In genomic region chr2:105397025-105397722, GRCh38 we compare ENCODE assay signal across 9 cellular contexts. TPM values are rescaled to one million over a fixed set of nuclear protein-coding genes. Genes with fewer than 3 reads are reported as not detected.
DNase-seq lines count a peak whose midpoint lies in the region; ATAC-seq, FAIRE-seq and TF ChIP-seq lines count a peak whose summit lies in the region.
"Had no signal": no experiment of that assay in that cellular context is flagged by ENCODE, and none has a peak within 500 bp of the region (broad histone marks: within the 10 kb centered on the region; RNA-seq: fewer than 3 reads in every experiment).

No MANE protein-coding gene starts in this region.

- no peaks in the 10 kb centered on the region for H3K9me3 ChIP-seq in K562 (replicated peaks; ENCODE audit: control insufficient read depth, insufficient read depth, low read depth, low read length)
- no peaks in the 10 kb centered on the region for H3K9me3 ChIP-seq in mesodermal cell (ENCODE audit: control insufficient read depth, low read length)

- peak overlapping the region; percentile 94 for H3K27ac ChIP-seq in ACC112 (ENCODE audit: low read depth, low read length)
- peak overlapping the region; percentile 58 for H3K27ac ChIP-seq in K562 (ENCODE audit: extremely low read depth, low read depth, low read length)
- peak overlapping the region; percentile 36 for H3K27ac ChIP-seq in mesodermal cell (ENCODE audit: low read depth, low read length, severe bottlenecking)

- peak; percentile 83 for FAIRE-seq in K562 (lab: Jason Lieb, UNC)

- in situ Hi-C loops in K562 (cut with MboI), result no loop called here

- H3K4me2 ChIP-seq in K562 (ENCODE audit: insufficient read depth, low read length), result peak overlapping the region; percentile 79

- no peak for TF ChIP-seq CTCF in K562 (IDR thresholded peaks at IDR 0.05 in 2 of 3, conservative IDR thresholded peaks at IDR 0.05 in 1 of 3; ENCODE audit: insufficient read depth in 2 of 3, low read depth in 1 of 3, low read length in 3 of 3)

- no TSS peak for BruUV-seq in K562 (replicated peaks; lab: Mats Ljungman, UMichigan)

- peak overlapping the region in 1 of 2 experiments; percentile 92; a peak in 2 of 4 replicates for H3K9ac ChIP-seq in K562 (ENCODE audit: insufficient read depth in 1 of 2, low read depth in 2 of 2, low read length in 2 of 2)

- TF ChIP-seq EP300 in K562 (IDR thresholded peaks at IDR 0.05; ENCODE audit: low read length), result no peak

- H3K9me1 ChIP-seq in K562 (ENCODE audit: control insufficient read depth, insufficient read depth, low read length), result no peaks in the 10 kb centered on the region

- H2AFZ ChIP-seq in ACC112 (ENCODE audit: low read length, unreplicated experiment), result no peak overlapping the region
- H2AFZ ChIP-seq in K562 (ENCODE audit: low read depth, low read length), result peak overlapping the region; percentile 70

- H3K36me3 ChIP-seq in ACC112 (ENCODE audit: insufficient read depth, low read length) (peaks cover 32% of the 10 kb centered on the region), K562 (ENCODE audit: control insufficient read depth, insufficient read depth, low read length) (peaks cover 18% of the 10 kb centered on the region), mesodermal cell (ENCODE audit: control insufficient read depth, insufficient read depth, low read length) (peaks cover 27% of the 10 kb centered on the region)

- POLR2A ChIA-PET in K562 (lab: Yijun Ruan, JAX), result interaction anchor here (0.9 to 2.2 kb wide), 2 partner anchors 10 to 129 kb away, joined by 3 to 10 read pairs; no protein-coding TSS in a partner anchor

- intact Hi-C loops in K562 (cut with micrococcal nuclease), result no loop called here

- H3K4me1 ChIP-seq in ACC112 (ENCODE audit: control insufficient read depth, insufficient read depth, low read length, unreplicated experiment) (peaks cover 56% of the 10 kb centered on the region), K562 (replicated peaks in 1 of 2; ENCODE audit: control insufficient read depth in 2 of 2, insufficient read depth in 2 of 2, low read length in 2 of 2) (peaks cover 19 to 26% of the 10 kb centered on the region in 2 experiments; a peak in 4 of 5 replicates), mesodermal cell (ENCODE audit: control insufficient read depth, insufficient read depth, low read length, poor library complexity, severe bottlenecking) (peaks cover 10% of the 10 kb centered on the region)

- H4K20me1 ChIP-seq in K562 (replicated peaks; ENCODE audit: control insufficient read depth, insufficient read depth, low read length), result no peaks in the 10 kb centered on the region

- H3K27me3 ChIP-seq in ACC112 (ENCODE audit: insufficient read depth, low read length) (no peaks in the 10 kb centered on the region), K562 (ENCODE audit: control insufficient read depth in 2 of 2, insufficient read depth in 2 of 2, low read length in 2 of 2) (no peaks in the 10 kb centered on the region)

- H3K4me3 ChIP-seq in ACC112 (ENCODE audit: low read depth, low read length) (peak overlapping the region; percentile 100), K562 (peak overlapping the region; percentile 15), mesodermal cell (ENCODE audit: extremely low read depth, insufficient read depth, low read length, poor library complexity, severe bottlenecking) (peak overlapping the region; percentile 9)

- DNase-seq in HK-2 (ENCODE audit: unreplicated experiment), result peak; percentile 50
- peak; percentile 34 to 66 (median 48) for DNase-seq in K562 (ENCODE audit: extremely low read depth in 1 of 4, low spot score in 3 of 4)
- DNase-seq in NCI-H128 (lab: John Stamatoyannopoulos, UW; ENCODE audit: unreplicated experiment), result no peak
- DNase-seq in NCI-H774 (lab: John Stamatoyannopoulos, UW), result no peak
- no peak for DNase-seq in DMS79 treated with DMSO at 0.1 percent for 48 hours (lab: John Stamatoyannopoulos, UW)
- DNase-seq: GDM1 had no signal

- ATAC-seq in K562 (peak; percentile 58), HG03342 (IDR thresholded peaks at IDR 0.05; ENCODE audit: unreplicated experiment) (no peak)

- TF ChIP-seq RAD21 in K562 (CRISPR knock-in tag; conservative IDR thresholded peaks at IDR 0.05 in 1 of 2, IDR thresholded peaks at IDR 0.05 in 1 of 2), result no peak

- TF ChIP-seq POLR2A in K562 (conservative IDR thresholded peaks at IDR 0.05), result peak; percentile 25; the same call in 1 of the 2 replicates

- H3K79me2 ChIP-seq in ACC112 (ENCODE audit: control insufficient read depth, insufficient read depth, low read length, unreplicated experiment) (peaks cover 75% of the 10 kb centered on the region), K562 (ENCODE audit: control insufficient read depth, insufficient read depth, low read length) (peaks cover 62% of the 10 kb centered on the region)

- 14% methylated on average over 13 of the region's 13 CpGs for WGBS in K562 (ENCODE audit: insufficient coverage, low coverage, missing lambda C conversion rate)
- 73 to 87% methylated on average over 3 to 10 of the region's 13 CpGs for WGBS in mesodermal cell (ENCODE audit: insufficient coverage in 2 of 2), 2 experiments

- CTCF ChIA-PET in K562 (lab: Yijun Ruan, JAX; ENCODE audit: low intra/inter-chr PET ratio), result no interaction called here

TF ChIP-seq in K562, 482 proteins besides CTCF, POLR2A, EP300 and RAD21 (continues in another document):
- TF ChIP-seq HNRNPH1 (optimal IDR thresholded peaks at IDR 0.05; ENCODE audit: low read depth, low read length), result no peak
- 0 out of 2 replicates have a peak, but pooled peaks have one; percentile 13 for TF ChIP-seq POLR2G (IDR thresholded peaks at IDR 0.05; ENCODE audit: low read depth, low read length)
- no peak for TF ChIP-seq PML (IDR thresholded peaks at IDR 0.05; ENCODE audit: low read length)
- no peak for TF ChIP-seq ETS1 (conservative IDR thresholded peaks at IDR 0.05; ENCODE audit: control insufficient read depth, low read depth, low read length)
- TF ChIP-seq SMARCE1 (IDR thresholded peaks at IDR 0.05), result no peak

RNA-seq across cellular contexts. Expression of gene FHL2, which starts 1.7 kb away (rescaled TPM):
- total RNA-seq in K562 (2011; cell fraction: chromatin; rRNA removed; ENCODE audit: low replicate concordance), result 11.6 and 14.9 TPM in 2 replicates
- 8.7 and 15.1 TPM in 2 replicates for total RNA-seq in K562 (2011; cell fraction: nucleolus; rRNA removed)
- total RNA-seq in K562 (2011; cell fraction: nucleoplasm; rRNA removed), result 14.7 and 16.9 TPM in 2 replicates
- 24.9 and 30.4 TPM in 2 replicates for total RNA-seq in K562 (2014; rRNA removed)
- total RNA-seq in K562 (2014; rRNA removed; fragmentation: Illumina TruSeq; extraction: Trizol), result 20.4 and 23.9 TPM in 2 replicates
- total RNA-seq in K562 (2015; rRNA removed; fragmentation: Illumina TruSeq; extraction: Trizol), result 13.9 and 14.4 TPM in 2 replicates
- 31.4 and 33.6 TPM in 2 replicates for total RNA-seq in K562 (2021)
- 7.5 and 24.2 TPM in 2 replicates for polyA plus RNA-seq in K562 (2011; rRNA removed)
- 10.0 and 28.0 TPM in 2 replicates for polyA plus RNA-seq in K562 (2011; cell fraction: cytosol; rRNA removed)
- 3.5 and 10.2 TPM in 2 replicates for polyA plus RNA-seq in K562 (2011; cell fraction: nucleus; rRNA removed)
- polyA plus RNA-seq in K562 (2012), result 28.9 and 53.6 TPM in 2 replicates
- polyA plus RNA-seq in K562 (2014; fragmentation: Illumina TruSeq; extraction: Trizol), result 31.3 and 33.1 TPM in 2 replicates
- polyA plus RNA-seq in K562 (2014; fragmentation: Nextera tagmentation; extraction: Ambion mirVana), result 10 to 100 TPM; 13.7 to 16.6 TPM
- polyA plus RNA-seq in K562 (2014; rRNA removed), result 32.5 and 34.5 TPM in 2 replicates
- 9.1 and 18.7 TPM in 2 replicates for polyA minus RNA-seq in K562 (2011; rRNA and poly(A)+ RNA removed)
- polyA minus RNA-seq in K562 (2011; cell fraction: cytosol; rRNA and poly(A)+ RNA removed), result 5.1 and 5.5 TPM in 2 replicates
- 1.9 and 10.8 TPM in 2 replicates for polyA minus RNA-seq in K562 (2011; cell fraction: nucleus; rRNA and poly(A)+ RNA removed)
- polyA plus RNA-seq in mesodermal cell (2013, experiment 1 of 2), result 16.8 TPM
- 15.6 TPM for polyA plus RNA-seq in mesodermal cell (2013, experiment 2 of 2)

RNA-seq across cellular contexts. Expression of gene C2orf49, which starts 59.8 kb away (rescaled TPM):
- 10.0 and 22.3 TPM in 2 replicates for total RNA-seq in K562 (2011; cell fraction: chromatin; rRNA removed; ENCODE audit: low replicate concordance)
- total RNA-seq in K562 (2011; cell fraction: nucleolus; rRNA removed), result 7.4 and 7.7 TPM in 2 replicates
- 15.1 and 30.0 TPM in 2 replicates for total RNA-seq in K562 (2011; cell fraction: nucleoplasm; rRNA removed)
- total RNA-seq in K562 (2014; rRNA removed) (16.2 and 22.8 TPM in 2 replicates), K562 (2014; rRNA removed; fragmentation: Illumina TruSeq; extraction: Trizol) (26.2 and 27.8 TPM in 2 replicates), K562 (2015; rRNA removed; fragmentation: Illumina TruSeq; extraction: Trizol) (22.6 and 25.6 TPM in 2 replicates), K562 (2021) (17.9 and 18.2 TPM in 2 replicates)
- polyA plus RNA-seq in K562 (2011; rRNA removed) (27.6 and 32.7 TPM in 2 replicates), K562 (2014; fragmentation: Illumina TruSeq; extraction: Trizol) (33.0 and 38.2 TPM in 2 replicates), K562 (2014; fragmentation: Nextera tagmentation; extraction: Ambion mirVana) (10 to 100 TPM; 20.4 to 24.2 TPM), K562 (2014; rRNA removed) (24.0 and 28.9 TPM in 2 replicates)
- polyA plus RNA-seq in K562 (2011; cell fraction: cytosol; rRNA removed), result 4.5 and 13.5 TPM in 2 replicates
- 12.1 and 18.5 TPM in 2 replicates for polyA plus RNA-seq in K562 (2011; cell fraction: nucleus; rRNA removed)
- 18.0 and 22.4 TPM in 2 replicates for polyA plus RNA-seq in K562 (2012)
- 16.1 and 16.6 TPM in 2 replicates for polyA minus RNA-seq in K562 (2011; rRNA and poly(A)+ RNA removed)
- 7.7 and 8.6 TPM in 2 replicates for polyA minus RNA-seq in K562 (2011; cell fraction: cytosol; rRNA and poly(A)+ RNA removed)
- polyA minus RNA-seq in K562 (2011; cell fraction: nucleus; rRNA and poly(A)+ RNA removed), result 8.3 and 13.3 TPM in 2 replicates
- polyA plus RNA-seq in mesodermal cell (2013, experiment 1 of 2), result 19.5 TPM
- 24.8 TPM for polyA plus RNA-seq in mesodermal cell (2013, experiment 2 of 2)

Comparison
In these comparisons a context has a peak if more than half of its experiments do, and no peak if none do; other contexts are left out.
1. H3K27ac ChIP-seq: peak in every context shown above with its lines; median percentile 94 in ACC112; 58 in K562; 36 in mesodermal cell.
2. H3K4me3 ChIP-seq: peak in every context shown above with its lines; median percentile 100 in ACC112; 15 in K562; 9 in mesodermal cell.
3. DNase-seq: peak in HK-2 (single experiment) and K562 (4 of 4); none in NCI-H128 (single experiment), NCI-H774 (single experiment) and DMS79 treated with DMSO at 0.1 percent for 48 hours (single experiment).